Comparison of ENCODE assay signal across 8 cellular contexts in genomic region chr19:12996542-12997094, GRCh38.
DNase-seq lines count a peak whose midpoint lies in the region; ATAC-seq and TF ChIP-seq lines count a peak whose summit lies in the region.

No MANE protein-coding gene starts in this region.

- TF ChIP-seq CTCF in WI38 (IDR thresholded peaks at IDR 0.05; ENCODE audit: low read depth, low read length) (no peak), retinal pigment epithelial cell (conservative IDR thresholded peaks at IDR 0.05; ENCODE audit: low read depth, low read length) (no peak)

- ATAC-seq in GM19395 (IDR thresholded peaks at IDR 0.05; ENCODE audit: unreplicated experiment) (no peak), GM18511 (IDR thresholded peaks at IDR 0.05; ENCODE audit: unreplicated experiment) (no peak), HG02610 (IDR thresholded peaks at IDR 0.05; ENCODE audit: unreplicated experiment) (no peak)

- peak overlapping the region; percentile 68 for H3K4me3 ChIP-seq in WI38 (ENCODE audit: low read depth, low read length)
- peak overlapping the region; percentile 71 for H3K4me3 ChIP-seq in retinal pigment epithelial cell (ENCODE audit: low read length)

- intact Hi-C loops in head of caudate nucleus (cut with DNase I) = no loop called here

- DNase-seq in EL (peak; percentile 57), head of caudate nucleus (peak in 27 of 42 donors; percentile 20 to 81 (median 65)), retinal pigment epithelial cell (ENCODE audit: low read depth) (no peak), SIG-M5 (lab: John Stamatoyannopoulos, UW) (no peak)

Comparison
In these comparisons a context has a peak if more than half of its experiments do, and no peak if none do; other contexts are left out.
1. DNase-seq: peak in EL (single experiment) and head of caudate nucleus (27 of 42); none in retinal pigment epithelial cell (single experiment) and SIG-M5 (single experiment).